15 cellular contexts compared by ENCODE assay signal in genomic region chr11:62925308-62925707, GRCh38. TPM values are rescaled to one million over a fixed set of nuclear protein-coding genes. Genes with fewer than 3 reads are reported as not detected.
DNase-seq lines count a peak whose midpoint lies in the region; ATAC-seq and TF ChIP-seq lines count a peak whose summit lies in the region.
"Had no signal": no experiment of that assay in that cellular context is flagged by ENCODE, and none has a peak within 500 bp of the region (broad histone marks: within the 10 kb centered on the region; RNA-seq: fewer than 3 reads in every experiment).

No MANE protein-coding gene starts in this region.

- H3K4me1 ChIP-seq in ES-I3 (ENCODE audit: insufficient read depth, low read length) (peaks cover 9% of the 10 kb centered on the region), ectodermal cell (ENCODE audit: control insufficient read depth, insufficient read depth, low read length) (peaks cover 15% of the 10 kb centered on the region), sigmoid colon (peaks cover 0 to 43% (median 38%) of the 10 kb centered on the region in 4 donors)

- H3K4me1 Mint-ChIP-seq in mesothelial cell of epicardium = peaks cover 64% of the 10 kb centered on the region

- TF ChIP-seq CTCF in mesothelial cell of epicardium (IDR thresholded peaks at IDR 0.05; ENCODE audit: unreplicated experiment) (no peak), sigmoid colon (IDR thresholded peaks at IDR 0.05) (no peak)

- peak overlapping the region; percentile 55 for H3K4me3 Mint-ChIP-seq in mesothelial cell of epicardium

- no peak overlapping the region for H3K27ac Mint-ChIP-seq in mesothelial cell of epicardium

- intact Hi-C loops in sigmoid colon (cut with DNase I) = no loop called here

- TF ChIP-seq POLR2A in sigmoid colon (IDR thresholded peaks at IDR 0.05) = no peak

- H3K27me3 ChIP-seq in ectodermal cell (ENCODE audit: control insufficient read depth, insufficient read depth, low read length, poor library complexity, severe bottlenecking) (peaks cover 69% of the 10 kb centered on the region), sigmoid colon (peaks cover 46 to 69% (median 59%) of the 10 kb centered on the region in 3 donors)

- H3K4me3 ChIP-seq in ectodermal cell (ENCODE audit: insufficient read depth, low read depth, low read length) (peak overlapping the region; percentile 29), sigmoid colon (peak overlapping the region in 1 of 4 donors; percentile 41)
- H3K4me3 ChIP-seq: BLaER1 treated with 17β-estradiol and CSF1 and Interleukin-3, amounts not matched to agents 10 nM and 100 nM had no signal

- H3K9me3 ChIP-seq in ES-I3 (ENCODE audit: control insufficient read depth, insufficient read depth, low read length) (no peaks in the 10 kb centered on the region), ectodermal cell (ENCODE audit: control insufficient read depth, low read length) (no peaks in the 10 kb centered on the region), sigmoid colon (no peaks in the 10 kb centered on the region)

- no peaks in the 10 kb centered on the region for H3K36me3 Mint-ChIP-seq in mesothelial cell of epicardium

- DNase-seq in 8988T = peak; percentile 36
- no peak for DNase-seq in mesothelial cell of epicardium (ENCODE audit: low spot score in 2 of 2, unreplicated experiment in 2 of 2)
- no peak for DNase-seq in sigmoid colon
- DNase-seq in NCI-H226 = no peak
- DNase-seq in left lobe of liver (ENCODE audit: low spot score) = no peak
- DNase-seq: erythroblast; NCI-H2171; nucleus accumbens; stimulated activated naive CD4-positive, alpha-beta T cell had no signal

- ATAC-seq in GM21723 (IDR thresholded peaks at IDR 0.05; ENCODE audit: unreplicated experiment) (no peak), left lobe of liver (no peak)

- H3K9ac ChIP-seq in ES-I3 (ENCODE audit: low read depth, low read length) = peak overlapping the region; percentile 51; the same call in 1 of the 2 replicates
- H3K9ac ChIP-seq: BLaER1 treated with 17β-estradiol and CSF1 and Interleukin-3, amounts not matched to agents 10 nM and 100 nM had no signal

- no peaks in the 10 kb centered on the region for H3K36me3 ChIP-seq in ES-I3 (ENCODE audit: insufficient read depth, low read length)
- no peaks in the 10 kb centered on the region for H3K36me3 ChIP-seq in ectodermal cell (ENCODE audit: control insufficient read depth, insufficient read depth, low read length)
- no peaks in the 10 kb centered on the region for H3K36me3 ChIP-seq in sigmoid colon
- H3K36me3 ChIP-seq: BLaER1 treated with 17β-estradiol and CSF1 and Interleukin-3, amounts not matched to agents 10 nM and 100 nM had no signal

- no peak overlapping the region for H3K27ac ChIP-seq in ectodermal cell (ENCODE audit: insufficient read depth, low read depth, low read length, poor library complexity, severe bottlenecking)
- H3K27ac ChIP-seq in sigmoid colon = no peak overlapping the region
- H3K27ac ChIP-seq: BLaER1 treated with 17β-estradiol and CSF1 and Interleukin-3, amounts not matched to agents 10 nM and 100 nM had no signal

- TF ChIP-seq EP300 in sigmoid colon (IDR thresholded peaks at IDR 0.05) = no peak

- WGBS in ectodermal cell, 2 experiments = 10 to 12% methylated on average over 14 of the region's 14 CpGs
- 19 to 28% methylated on average over 14 of the region's 14 CpGs for WGBS in sigmoid colon, 2 donors

- H3K27me3 Mint-ChIP-seq in mesothelial cell of epicardium (ENCODE audit: low read depth) = peaks cover 71% of the 10 kb centered on the region

- H3K9me3 Mint-ChIP-seq in mesothelial cell of epicardium = no peaks in the 10 kb centered on the region

RNA-seq across cellular contexts. Expression of gene CHRM1, which starts 4.1 kb away (rescaled TPM):
- not detected for polyA plus RNA-seq in ectodermal cell (2013, experiment 1 of 4)
- polyA plus RNA-seq in ectodermal cell (2013, experiment 2 of 4) = not detected
- 0.11 TPM for polyA plus RNA-seq in ectodermal cell (2013, experiment 3 of 4)
- not detected for polyA plus RNA-seq in ectodermal cell (2013, experiment 4 of 4)
- 0.09 to 0.72 TPM (median 0.11 TPM) in 3 replicates for total RNA-seq in mesothelial cell of epicardium
- under 1 TPM; 0.16 to 0.55 (median 0.38) TPM for total RNA-seq in sigmoid colon
- under 1 TPM in 1 of 3 donors, not detected in 2; 0.60 TPM for polyA plus RNA-seq in sigmoid colon
- not detected for total RNA-seq in left lobe of liver
- total RNA-seq: bronchial epithelial cell; T-helper 2 cell treated with Interferon-gamma antibody and Interleukin-4, amounts not matched to agents 100 ng/mL and 5 ng/mL, for 36 hours had no signal

RNA-seq across cellular contexts. Expression of gene SLC3A2, which starts 44.6 kb away (rescaled TPM):
- polyA plus RNA-seq in ectodermal cell (2013, experiment 1 of 4) = 174 TPM
- polyA plus RNA-seq in ectodermal cell (2013, experiment 2 of 4) = 183 TPM
- polyA plus RNA-seq in ectodermal cell (2013, experiment 3 of 4) = 116 TPM
- 130 TPM for polyA plus RNA-seq in ectodermal cell (2013, experiment 4 of 4)
- 205 to 212 TPM (median 208 TPM) in 3 replicates for total RNA-seq in mesothelial cell of epicardium
- 10 to 100 TPM; 44.0 to 70.4 (median 50.4) TPM for total RNA-seq in sigmoid colon
- 100 to 1,000 TPM in 1 of 3 donors, 10 to 100 TPM in 2; 16.8 to 128 (median 39.1) TPM for polyA plus RNA-seq in sigmoid colon
- total RNA-seq in left lobe of liver = 64.8 TPM

RNA-seq across cellular contexts. Expression of gene SLC22A6, which starts 59.5 kb away (rescaled TPM):
- not detected for polyA plus RNA-seq in ectodermal cell (2013, experiment 1 of 4)
- polyA plus RNA-seq in ectodermal cell (2013, experiment 2 of 4) = 0.23 TPM
- polyA plus RNA-seq in ectodermal cell (2013, experiment 3 of 4) = not detected
- polyA plus RNA-seq in ectodermal cell (2013, experiment 4 of 4) = 0.16 TPM
- total RNA-seq in mesothelial cell of epicardium (not detected in 3 replicates), sigmoid colon (not detected), left lobe of liver (not detected)
- polyA plus RNA-seq in sigmoid colon = not detected
- total RNA-seq: bronchial epithelial cell; T-helper 2 cell treated with Interferon-gamma antibody and Interleukin-4, amounts not matched to agents 100 ng/mL and 5 ng/mL, for 36 hours had no signal
